Comparison of ENCODE assay signal across 1 cellular context in the genomic region with DNA sequence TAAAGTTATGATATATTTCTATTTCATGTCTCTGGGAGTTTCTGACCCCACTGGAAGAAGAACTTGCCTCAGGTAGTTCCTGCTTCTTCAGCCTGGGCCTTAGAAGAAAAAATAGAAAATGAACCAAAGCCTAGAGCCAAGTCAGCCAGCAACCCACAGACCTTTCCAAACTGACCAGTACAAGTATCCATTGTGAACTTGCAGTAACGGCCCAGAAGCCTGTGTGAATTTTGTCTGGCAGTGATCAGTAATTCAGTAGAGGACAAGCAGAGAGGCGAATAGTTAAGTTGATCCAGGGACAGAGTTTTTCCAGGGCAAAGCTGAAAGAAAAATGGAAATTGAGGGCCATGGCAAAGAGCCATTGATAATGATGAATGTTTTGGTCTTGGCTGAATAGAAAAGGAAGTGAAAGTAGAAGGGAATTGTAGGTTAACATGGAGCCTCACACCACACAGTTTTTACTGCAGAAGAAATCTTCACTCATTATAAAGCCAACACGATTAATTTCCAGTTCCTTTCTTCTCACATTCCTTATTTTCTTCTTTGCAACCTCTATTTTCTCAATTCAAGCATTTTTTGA.
TF ChIP-seq lines count a peak whose summit lies in the region.

No MANE protein-coding gene starts in this region.

TF ChIP-seq in H1, 55 proteins besides CTCF, POLR2A, EP300 and RAD21:
- TF ChIP-seq SP1 (IDR thresholded peaks at IDR 0.05; ENCODE audit: low read depth, low read length) (no peak), BCL11A (IDR thresholded peaks at IDR 0.05; ENCODE audit: low read depth in 2 of 2, low read length in 2 of 2) (no peak), TCF12 (IDR thresholded peaks at IDR 0.05; ENCODE audit: low read depth, low read length) (no peak), POU5F1 (IDR thresholded peaks at IDR 0.05; ENCODE audit: low read depth, low read length) (no peak), RFX5 (IDR thresholded peaks at IDR 0.05; ENCODE audit: borderline replicate concordance, low read depth, low read length) (no peak), ASH2L (IDR thresholded peaks at IDR 0.05; ENCODE audit: low read length) (no peak), POLR2AphosphoS5 (IDR thresholded peaks at IDR 0.05; ENCODE audit: low read depth, low read length) (no peak), KDM4A (IDR thresholded peaks at IDR 0.05; ENCODE audit: low read depth, low read length, severe bottlenecking) (no peak), JUND (IDR thresholded peaks at IDR 0.05; ENCODE audit: low read length) (no peak), EGR1 (IDR thresholded peaks at IDR 0.05; ENCODE audit: borderline replicate concordance, low read depth, low read length) (no peak), YY1 (IDR thresholded peaks at IDR 0.05; ENCODE audit: low read depth, low read length) (no peak), CHD2 (IDR thresholded peaks at IDR 0.05; ENCODE audit: low read length) (no peak), CTBP2 (IDR thresholded peaks at IDR 0.05; ENCODE audit: borderline replicate concordance, insufficient read depth, insufficient read length, low read length) (no peak), TEAD4 (IDR thresholded peaks at IDR 0.05; ENCODE audit: low read depth, low read length) (no peak), FOSL1 (IDR thresholded peaks at IDR 0.05; ENCODE audit: insufficient read depth, low read depth, low read length) (no peak), SUZ12 (IDR thresholded peaks at IDR 0.05; ENCODE audit: low read length) (no peak), RNF2 (IDR thresholded peaks at IDR 0.05; ENCODE audit: borderline replicate concordance, low read depth, low read length, missing control alignments, poor library complexity, severe bottlenecking) (no peak), SAP30 (IDR thresholded peaks at IDR 0.05; ENCODE audit: insufficient read depth, insufficient replicate concordance, low read length) (no peak)
- TF ChIP-seq, protein P1, sequence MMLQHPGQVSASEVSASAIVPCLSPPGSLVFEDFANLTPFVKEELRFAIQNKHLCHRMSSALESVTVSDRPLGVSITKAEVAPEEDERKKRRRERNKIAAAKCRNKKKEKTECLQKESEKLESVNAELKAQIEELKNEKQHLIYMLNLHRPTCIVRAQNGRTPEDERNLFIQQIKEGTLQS (IDR thresholded peaks at IDR 0.05; ENCODE audit: insufficient read depth, low read depth, low read length) = no peak
- TF ChIP-seq, protein P2, sequence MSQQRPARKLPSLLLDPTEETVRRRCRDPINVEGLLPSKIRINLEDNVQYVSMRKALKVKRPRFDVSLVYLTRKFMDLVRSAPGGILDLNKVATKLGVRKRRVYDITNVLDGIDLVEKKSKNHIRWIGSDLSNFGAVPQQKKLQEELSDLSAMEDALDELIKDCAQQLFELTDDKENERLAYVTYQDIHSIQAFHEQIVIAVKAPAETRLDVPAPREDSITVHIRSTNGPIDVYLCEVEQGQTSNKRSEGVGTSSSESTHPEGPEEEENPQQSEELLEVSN (IDR thresholded peaks at IDR 0.05) = no peak
